In the genomic region with DNA sequence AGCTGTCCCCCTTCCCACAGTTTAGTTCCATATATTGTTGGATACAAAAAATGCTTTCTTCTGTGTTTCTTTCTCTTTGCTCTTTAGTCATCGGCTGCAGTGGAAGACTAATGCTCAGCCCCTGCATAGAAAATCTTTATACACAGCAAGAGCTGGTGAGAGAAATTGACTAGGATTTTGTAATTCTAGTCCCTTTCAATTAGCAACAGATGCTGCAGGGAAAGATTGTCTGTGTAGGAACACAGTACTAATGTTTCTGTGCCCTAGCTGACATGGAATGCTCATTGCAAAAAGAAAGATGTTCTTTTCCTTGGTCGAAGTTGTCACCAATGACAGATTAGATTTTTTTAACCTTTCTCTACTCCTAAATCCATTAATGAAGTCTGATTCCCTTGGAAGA, we compare ENCODE assay signal across 27 cellular contexts.
"Had no signal": no experiment of that assay in that cellular context is flagged by ENCODE, and none has a peak within 500 bp of the region (broad histone marks: within the 10 kb centered on the region; RNA-seq: fewer than 3 reads in every experiment).

No MANE protein-coding gene starts in this region.

- H3K27ac Mint-ChIP-seq: memory B cell, natural killer cell had no signal

- H3K4me3 ChIP-seq: coronary artery, esophagus muscularis mucosa, gastroesophageal sphincter, heart left ventricle, hepatocyte, lung, pancreas, right lobe of liver, suprapubic skin, transverse colon, vagina had no signal

- DNase-seq: dermis blood vessel endothelial cell; effector memory CD4-positive, alpha-beta T cell; foreskin keratinocyte; heart left ventricle; kidney; natural killer cell; pancreas; retina; right lobe of liver; small intestine; stimulated activated CD4-positive, alpha-beta T cell treated with anti-CD3 and anti-CD28 coated beads, Interleukin-15, amount 100 ng/mL, for 24 hours; stimulated activated CD4-positive, alpha-beta T cell treated with anti-CD3 and anti-CD28 coated beads, Interleukin-2, amount 100 ng/mL, for 48 hours; stimulated activated CD8-positive, alpha-beta memory T cell treated with anti-CD3 and anti-CD28 coated beads, Interleukin-4, amount 100 ng/mL, for 48 hours; stimulated activated naive CD4-positive, alpha-beta T cell; stimulated activated naive CD8-positive, alpha-beta T cell treated with anti-CD3 and anti-CD28 coated beads, Interleukin-15, amount 100 ng/mL, for 72 hours; transverse colon had no signal

- H3K4me1 ChIP-seq: esophagus muscularis mucosa, foreskin keratinocyte, gastroesophageal sphincter, heart left ventricle, right lobe of liver, suprapubic skin, transverse colon, vagina had no signal

- H3K27ac ChIP-seq: coronary artery, esophagus muscularis mucosa, foreskin keratinocyte, gastroesophageal sphincter, heart left ventricle, hepatocyte, neutrophil, pancreas, right lobe of liver, suprapubic skin, transverse colon, vagina had no signal

- H3K4me3 Mint-ChIP-seq: memory B cell; natural killer cell; stimulated activated naive CD8-positive, alpha-beta T cell treated with anti-CD3 and anti-CD28 coated beads, Interleukin-15, amount 100 ng/mL, for 72 hours had no signal

- FAIRE-seq: endothelial cell of umbilical vein, kidney, small intestine had no signal

- H3K27me3 Mint-ChIP-seq: memory B cell; stimulated activated naive CD8-positive, alpha-beta T cell treated with anti-CD3 and anti-CD28 coated beads, Interleukin-15, amount 100 ng/mL, for 72 hours had no signal

- H3K36me3 ChIP-seq: pancreas, right lobe of liver, suprapubic skin, transverse colon, vagina had no signal

- H3K4me1 Mint-ChIP-seq: natural killer cell; stimulated activated naive CD8-positive, alpha-beta T cell treated with anti-CD3 and anti-CD28 coated beads, Interleukin-15, amount 100 ng/mL, for 72 hours had no signal

- H3K9me3 ChIP-seq: esophagus muscularis mucosa, gastroesophageal sphincter, heart left ventricle, neutrophil, pancreas, right lobe of liver, suprapubic skin, transverse colon, vagina had no signal

- ATAC-seq: foreskin keratinocyte; gastroesophageal sphincter; heart left ventricle; left lobe of liver; natural killer cell; pancreas; right lobe of liver; stimulated activated naive CD8-positive, alpha-beta T cell treated with anti-CD3 and anti-CD28 coated beads, Interleukin-15, amount 100 ng/mL, for 72 hours had no signal

- H3K9me3 Mint-ChIP-seq: memory B cell; natural killer cell; stimulated activated naive CD8-positive, alpha-beta T cell treated with anti-CD3 and anti-CD28 coated beads, Interleukin-15, amount 100 ng/mL, for 72 hours had no signal

- H3K27me3 ChIP-seq: esophagus muscularis mucosa, foreskin keratinocyte, gastroesophageal sphincter, heart left ventricle, hepatocyte, neutrophil, pancreas, right lobe of liver, suprapubic skin, transverse colon, vagina had no signal
